Comparison of ENCODE assay signal across 1 cellular context in genomic region chr1:109618614-109619404, GRCh38.
TF ChIP-seq lines count a peak whose summit lies in the region.

No MANE protein-coding gene starts in this region.

TF ChIP-seq in K562, 482 proteins besides CTCF, POLR2A, EP300 and RAD21 (continued from another document and continues in another):
- TF ChIP-seq RCOR1 (IDR thresholded peaks at IDR 0.05; ENCODE audit: borderline replicate concordance in 1 of 2, low read depth in 2 of 2, low read length in 2 of 2) (0 out of 4 replicates have a peak, but pooled peaks of 1 of the 2 experiments have one; percentile 0), SRF (CRISPR knock-in tag; IDR thresholded peaks at IDR 0.05) (peak in 1 of 2 experiments; percentile 35; a peak in 1 of 4 replicates), ZFPM2 (CRISPR knock-in tag; IDR thresholded peaks at IDR 0.05) (no peak), SAFB2 (IDR thresholded peaks at IDR 0.05; ENCODE audit: borderline replicate concordance, low read depth, low read length, severe bottlenecking) (no peak), GTF2F1 (IDR thresholded peaks at IDR 0.05; ENCODE audit: low read depth, low read length) (no peak), ETS2 (tag; IDR thresholded peaks at IDR 0.05; ENCODE audit: borderline replicate concordance, poor library complexity, severe bottlenecking) (no peak), FOSL1 (tag; conservative IDR thresholded peaks at IDR 0.05) (no peak), PTTG1 (tag; IDR thresholded peaks at IDR 0.05; ENCODE audit: low read depth) (no peak), KLF16 (IDR thresholded peaks at IDR 0.05) (no peak), HNRNPH1 (optimal IDR thresholded peaks at IDR 0.05; ENCODE audit: low read depth, low read length) (no peak), BRD4 (IDR thresholded peaks at IDR 0.05) (peak; percentile 72), HNRNPUL1 (IDR thresholded peaks at IDR 0.05; ENCODE audit: low read length) (no peak), PATZ1 (CRISPR knock-in tag; IDR thresholded peaks at IDR 0.05; ENCODE audit: borderline replicate concordance) (no peak), CTBP1 (IDR thresholded peaks at IDR 0.05; ENCODE audit: borderline replicate concordance) (no peak), LARP7 (IDR thresholded peaks at IDR 0.05) (no peak), POLR2B (IDR thresholded peaks at IDR 0.05; ENCODE audit: low read depth, partially characterized antibody) (no peak), L3MBTL2 (IDR thresholded peaks at IDR 0.05) (no peak), POLR2H (tag; IDR thresholded peaks at IDR 0.05; ENCODE audit: low read depth) (no peak), ZNF57 (CRISPR knock-in tag; IDR thresholded peaks at IDR 0.05) (no peak), IRF1 (CRISPR knock-in tag; IDR thresholded peaks at IDR 0.05; ENCODE audit: borderline replicate concordance) (0 out of 2 replicates have a peak, but pooled peaks have one; percentile 23), ZNF408 (CRISPR knock-in tag; IDR thresholded peaks at IDR 0.05; ENCODE audit: low read depth) (no peak), CUX1 (CRISPR knock-in tag; IDR thresholded peaks at IDR 0.05) (no peak), KDM2B (CRISPR knock-in tag; IDR thresholded peaks at IDR 0.05) (no peak), THRA (IDR thresholded peaks at IDR 0.05) (no peak), RB1 (IDR thresholded peaks at IDR 0.05; ENCODE audit: low read depth) (no peak), TCFL5 (CRISPR knock-in tag; conservative IDR thresholded peaks at IDR 0.05) (no peak), CREB5 (CRISPR knock-in tag; IDR thresholded peaks at IDR 0.05) (no peak), ADNP (tag; IDR thresholded peaks at IDR 0.05) (no peak), KDM4B (IDR thresholded peaks at IDR 0.05; ENCODE audit: borderline replicate concordance in 2 of 2, low read depth in 1 of 2) (no peak), PCBP1 (IDR thresholded peaks at IDR 0.05; ENCODE audit: low read depth, low read length, poor library complexity, severe bottlenecking) (no peak), ZKSCAN8 (CRISPR knock-in tag; IDR thresholded peaks at IDR 0.05) (0 out of 2 replicates have a peak, but pooled peaks have one; percentile 25), HMG20A (CRISPR knock-in tag; conservative IDR thresholded peaks at IDR 0.05) (no peak), ZNF830 (CRISPR knock-in tag; IDR thresholded peaks at IDR 0.05) (no peak), HDAC2 (IDR thresholded peaks at IDR 0.05) (no peak), CCAR2 (IDR thresholded peaks at IDR 0.05; ENCODE audit: low read depth, low read length) (no peak), PML (IDR thresholded peaks at IDR 0.05; ENCODE audit: low read length) (peak; percentile 4; the same call in 1 of the 2 replicates), NR1H2 (CRISPR knock-in tag; IDR thresholded peaks at IDR 0.05) (0 out of 2 replicates have a peak, but pooled peaks have one; percentile 37), SMARCA4 (IDR thresholded peaks at IDR 0.05) (peak; percentile 12; the same call in 1 of the 2 replicates), CBX3 (IDR thresholded peaks at IDR 0.05; ENCODE audit: borderline replicate concordance in 1 of 2, low read length in 2 of 2) (peak in 1 of 2 experiments; percentile 8; a peak in 1 of 3 replicates)
- TF ChIP-seq, protein P1, sequence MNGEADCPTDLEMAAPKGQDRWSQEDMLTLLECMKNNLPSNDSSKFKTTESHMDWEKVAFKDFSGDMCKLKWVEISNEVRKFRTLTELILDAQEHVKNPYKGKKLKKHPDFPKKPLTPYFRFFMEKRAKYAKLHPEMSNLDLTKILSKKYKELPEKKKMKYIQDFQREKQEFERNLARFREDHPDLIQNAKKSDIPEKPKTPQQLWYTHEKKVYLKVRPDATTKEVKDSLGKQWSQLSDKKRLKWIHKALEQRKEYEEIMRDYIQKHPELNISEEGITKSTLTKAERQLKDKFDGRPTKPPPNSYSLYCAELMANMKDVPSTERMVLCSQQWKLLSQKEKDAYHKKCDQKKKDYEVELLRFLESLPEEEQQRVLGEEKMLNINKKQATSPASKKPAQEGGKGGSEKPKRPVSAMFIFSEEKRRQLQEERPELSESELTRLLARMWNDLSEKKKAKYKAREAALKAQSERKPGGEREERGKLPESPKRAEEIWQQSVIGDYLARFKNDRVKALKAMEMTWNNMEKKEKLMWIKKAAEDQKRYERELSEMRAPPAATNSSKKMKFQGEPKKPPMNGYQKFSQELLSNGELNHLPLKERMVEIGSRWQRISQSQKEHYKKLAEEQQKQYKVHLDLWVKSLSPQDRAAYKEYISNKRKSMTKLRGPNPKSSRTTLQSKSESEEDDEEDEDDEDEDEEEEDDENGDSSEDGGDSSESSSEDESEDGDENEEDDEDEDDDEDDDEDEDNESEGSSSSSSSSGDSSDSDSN (IDR thresholded peaks at IDR 0.05; ENCODE audit: borderline replicate concordance in 1 of 2, low read depth in 2 of 2, low read length in 2 of 2), result no peak
- TF ChIP-seq, protein P2, sequence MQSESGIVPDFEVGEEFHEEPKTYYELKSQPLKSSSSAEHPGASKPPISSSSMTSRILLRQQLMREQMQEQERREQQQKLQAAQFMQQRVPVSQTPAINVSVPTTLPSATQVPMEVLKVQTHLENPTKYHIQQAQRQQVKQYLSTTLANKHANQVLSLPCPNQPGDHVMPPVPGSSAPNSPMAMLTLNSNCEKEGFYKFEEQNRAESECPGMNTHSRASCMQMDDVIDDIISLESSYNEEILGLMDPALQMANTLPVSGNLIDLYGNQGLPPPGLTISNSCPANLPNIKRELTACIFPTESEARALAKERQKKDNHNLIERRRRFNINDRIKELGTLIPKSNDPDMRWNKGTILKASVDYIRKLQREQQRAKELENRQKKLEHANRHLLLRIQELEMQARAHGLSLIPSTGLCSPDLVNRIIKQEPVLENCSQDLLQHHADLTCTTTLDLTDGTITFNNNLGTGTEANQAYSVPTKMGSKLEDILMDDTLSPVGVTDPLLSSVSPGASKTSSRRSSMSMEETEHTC (IDR thresholded peaks at IDR 0.05), result no peak
- TF ChIP-seq, protein P3, sequence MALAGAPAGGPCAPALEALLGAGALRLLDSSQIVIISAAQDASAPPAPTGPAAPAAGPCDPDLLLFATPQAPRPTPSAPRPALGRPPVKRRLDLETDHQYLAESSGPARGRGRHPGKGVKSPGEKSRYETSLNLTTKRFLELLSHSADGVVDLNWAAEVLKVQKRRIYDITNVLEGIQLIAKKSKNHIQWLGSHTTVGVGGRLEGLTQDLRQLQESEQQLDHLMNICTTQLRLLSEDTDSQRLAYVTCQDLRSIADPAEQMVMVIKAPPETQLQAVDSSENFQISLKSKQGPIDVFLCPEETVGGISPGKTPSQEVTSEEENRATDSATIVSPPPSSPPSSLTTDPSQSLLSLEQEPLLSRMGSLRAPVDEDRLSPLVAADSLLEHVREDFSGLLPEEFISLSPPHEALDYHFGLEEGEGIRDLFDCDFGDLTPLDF (CRISPR knock-in tag; IDR thresholded peaks at IDR 0.05), result 0 out of 2 replicates have a peak, but pooled peaks have one; percentile 32
- TF ChIP-seq, protein P4, sequence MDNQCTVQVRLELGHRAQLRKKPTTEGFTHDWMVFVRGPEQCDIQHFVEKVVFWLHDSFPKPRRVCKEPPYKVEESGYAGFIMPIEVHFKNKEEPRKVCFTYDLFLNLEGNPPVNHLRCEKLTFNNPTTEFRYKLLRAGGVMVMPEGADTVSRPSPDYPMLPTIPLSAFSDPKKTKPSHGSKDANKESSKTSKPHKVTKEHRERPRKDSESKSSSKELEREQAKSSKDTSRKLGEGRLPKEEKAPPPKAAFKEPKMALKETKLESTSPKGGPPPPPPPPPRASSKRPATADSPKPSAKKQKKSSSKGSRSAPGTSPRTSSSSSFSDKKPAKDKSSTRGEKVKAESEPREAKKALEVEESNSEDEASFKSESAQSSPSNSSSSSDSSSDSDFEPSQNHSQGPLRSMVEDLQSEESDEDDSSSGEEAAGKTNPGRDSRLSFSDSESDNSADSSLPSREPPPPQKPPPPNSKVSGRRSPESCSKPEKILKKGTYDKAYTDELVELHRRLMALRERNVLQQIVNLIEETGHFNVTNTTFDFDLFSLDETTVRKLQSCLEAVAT (IDR thresholded peaks at IDR 0.05), result no peak
- TF ChIP-seq, protein P5, sequence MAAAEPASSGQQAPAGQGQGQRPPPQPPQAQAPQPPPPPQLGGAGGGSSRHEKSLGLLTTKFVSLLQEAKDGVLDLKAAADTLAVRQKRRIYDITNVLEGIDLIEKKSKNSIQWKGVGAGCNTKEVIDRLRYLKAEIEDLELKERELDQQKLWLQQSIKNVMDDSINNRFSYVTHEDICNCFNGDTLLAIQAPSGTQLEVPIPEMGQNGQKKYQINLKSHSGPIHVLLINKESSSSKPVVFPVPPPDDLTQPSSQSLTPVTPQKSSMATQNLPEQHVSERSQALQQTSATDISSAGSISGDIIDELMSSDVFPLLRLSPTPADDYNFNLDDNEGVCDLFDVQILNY (CRISPR knock-in tag; IDR thresholded peaks at IDR 0.05), result no peak
